Comparison of ENCODE assay signal across 8 cellular contexts in genomic region chr2:240433973-240434727, GRCh38. TPM values are rescaled to one million over a fixed set of nuclear protein-coding genes. Genes with fewer than 3 reads are reported as not detected.
DNase-seq lines count a peak whose midpoint lies in the region; ATAC-seq and TF ChIP-seq lines count a peak whose summit lies in the region.

No MANE protein-coding gene starts in this region.

- peaks cover 10% of the 10 kb centered on the region for H3K4me1 Mint-ChIP-seq in stimulated activated naive CD8-positive, alpha-beta T cell treated with anti-CD3 and anti-CD28 coated beads, Interleukin-15, Interleukin-2, amounts not matched to agents 100 ng/mL and 50 ng/mL, for 24 hours (ENCODE audit: low read depth)

- TF ChIP-seq CTCF in kidney epithelial cell (IDR thresholded peaks at IDR 0.05; ENCODE audit: insufficient read depth, low read length, poor library complexity, severe bottlenecking), result no peak

- H3K9me3 Mint-ChIP-seq in stimulated activated naive CD8-positive, alpha-beta T cell treated with anti-CD3 and anti-CD28 coated beads, Interleukin-15, Interleukin-2, amounts not matched to agents 100 ng/mL and 50 ng/mL, for 24 hours, result no peaks in the 10 kb centered on the region

- ATAC-seq in GM21447 (IDR thresholded peaks at IDR 0.05; ENCODE audit: unreplicated experiment), result no peak

- H3K4me3 ChIP-seq in kidney epithelial cell (ENCODE audit: low read depth, low read length), result peak overlapping the region; percentile 46

- H3K36me3 Mint-ChIP-seq in stimulated activated naive CD8-positive, alpha-beta T cell treated with anti-CD3 and anti-CD28 coated beads, Interleukin-15, Interleukin-2, amounts not matched to agents 100 ng/mL and 50 ng/mL, for 24 hours (ENCODE audit: low read depth), result no peaks in the 10 kb centered on the region

- no peak overlapping the region for H3K27ac Mint-ChIP-seq in stimulated activated naive CD8-positive, alpha-beta T cell treated with anti-CD3 and anti-CD28 coated beads, Interleukin-15, Interleukin-2, amounts not matched to agents 100 ng/mL and 50 ng/mL, for 24 hours

- peak overlapping the region; percentile 78 for H3K4me3 Mint-ChIP-seq in stimulated activated naive CD8-positive, alpha-beta T cell treated with anti-CD3 and anti-CD28 coated beads, Interleukin-15, Interleukin-2, amounts not matched to agents 100 ng/mL and 50 ng/mL, for 24 hours

- peaks cover 29% of the 10 kb centered on the region for H3K27me3 Mint-ChIP-seq in stimulated activated naive CD8-positive, alpha-beta T cell treated with anti-CD3 and anti-CD28 coated beads, Interleukin-15, Interleukin-2, amounts not matched to agents 100 ng/mL and 50 ng/mL, for 24 hours

- DNase-seq in CD1c-positive myeloid dendritic cell (ENCODE audit: extremely low spot score) (peak; percentile 16), NCI-H226 (peak; percentile 94), brain pericyte (ENCODE audit: low read depth, low spot score) (peak; percentile 47), kidney epithelial cell (ENCODE audit: low read depth) (peak; percentile 77), NCI-H1092 (lab: John Stamatoyannopoulos, UW) (no peak), NCI-H187 treated with DMSO at 0.1 percent for 48 hours (lab: John Stamatoyannopoulos, UW) (no peak)

- peaks cover 2% of the 10 kb centered on the region for H3K27me3 ChIP-seq in kidney epithelial cell (ENCODE audit: control insufficient read depth, insufficient read depth, low read length)

- H3K36me3 ChIP-seq in kidney epithelial cell (ENCODE audit: control insufficient read depth, insufficient read depth, low read length), result no peaks in the 10 kb centered on the region

RNA-seq across cellular contexts. Expression of gene GPC1, which starts 1.3 kb away (rescaled TPM):
- 75.2 and 81.7 TPM in 2 replicates for total RNA-seq in kidney epithelial cell

Comparison
In these comparisons a context has a peak if more than half of its experiments do, and no peak if none do; other contexts are left out.
1. DNase-seq: peak in CD1c-positive myeloid dendritic cell (single experiment), NCI-H226 (single experiment), brain pericyte (single experiment) and kidney epithelial cell (single experiment); none in NCI-H1092 (single experiment) and NCI-H187 treated with DMSO at 0.1 percent for 48 hours (single experiment).